Comparison of ENCODE assay signal across 17 cellular contexts in the genomic region with DNA sequence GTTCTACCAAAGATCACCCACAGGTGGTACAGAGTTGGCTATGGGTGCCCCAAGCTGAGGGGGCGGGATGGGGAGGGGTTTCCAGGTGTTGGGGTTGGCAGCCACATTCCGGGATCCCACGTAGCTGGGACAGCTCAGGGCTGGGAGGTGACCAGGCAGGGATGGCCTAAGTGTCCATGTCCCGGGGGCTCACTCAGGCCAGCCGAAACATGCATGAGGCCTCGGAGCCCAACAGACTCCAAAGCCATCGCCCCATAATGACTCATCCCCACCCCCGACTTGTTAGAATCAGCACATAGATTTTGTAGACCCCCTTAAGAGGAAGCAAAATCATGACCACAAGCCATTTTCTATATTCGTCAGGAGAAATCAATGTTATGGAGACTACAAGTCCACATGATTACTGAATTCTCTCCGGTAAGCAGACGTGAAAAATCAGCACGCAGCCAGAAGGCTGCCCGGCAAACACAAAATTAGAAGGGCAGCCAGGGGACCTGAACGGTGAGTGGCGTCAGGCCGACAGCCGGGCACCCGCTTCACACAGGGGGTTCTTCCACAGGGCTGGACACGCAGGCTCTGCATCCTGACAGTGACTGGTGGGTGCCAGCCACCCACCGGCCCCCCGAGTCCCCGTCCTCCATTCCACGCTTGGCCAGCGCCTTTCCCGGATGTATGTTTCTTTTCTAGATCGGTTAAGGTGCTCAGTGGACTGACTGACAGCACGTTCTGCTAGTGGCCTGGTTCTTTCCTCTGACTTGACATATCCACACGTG.
DNase-seq lines count a peak whose midpoint lies in the region; ATAC-seq and TF ChIP-seq lines count a peak whose summit lies in the region.
"Had no signal": no experiment of that assay in that cellular context is flagged by ENCODE, and none has a peak within 500 bp of the region (broad histone marks: within the 10 kb centered on the region; RNA-seq: fewer than 3 reads in every experiment).

No MANE protein-coding gene starts in this region.

- no peaks in the 10 kb centered on the region for H3K4me1 ChIP-seq in osteoblast (ENCODE audit: insufficient read depth, low read length)
- H3K4me1 ChIP-seq: A549, Caco-2 had no signal

- H3K4me2 ChIP-seq in osteoblast (ENCODE audit: insufficient read depth, low read length): no peak overlapping the region
- H3K4me2 ChIP-seq: A549; BLaER1 treated with 17β-estradiol and CSF1 and Interleukin-3, amounts not matched to agents 10 nM and 100 nM had no signal

- no peaks in the 10 kb centered on the region for H3K4me1 Mint-ChIP-seq in activated T-helper 17 cell treated with anti-CD3 and anti-CD28 coated beads, Interleukin-2, amount 50 U/mL, for 72 hours

- peak; percentile 60 for DNase-seq in Right ventricle myocardium inferior (ENCODE audit: missing footprints)
- no peak for DNase-seq in Right ventricle myocardium superior
- DNase-seq in osteoblast (ENCODE audit: insufficient read length, low spot score, missing footprints): peak; percentile 39
- DNase-seq in SW480 (ENCODE audit: low spot score): no peak
- DNase-seq: AML-193; Caco-2; Calu3; CD8-positive, alpha-beta T cell; DMS79 treated with DMSO at 0.1 percent for 48 hours; GF-D8 had no signal

- H2AFZ ChIP-seq in osteoblast (ENCODE audit: low read length): no peak overlapping the region

- no peak for TF ChIP-seq CTCF in osteoblast (IDR thresholded peaks at IDR 0.05; ENCODE audit: extremely low read depth, low read depth, low read length)

- no peak overlapping the region for H3K27ac Mint-ChIP-seq in activated T-helper 17 cell treated with anti-CD3 and anti-CD28 coated beads, Interleukin-2, amount 50 U/mL, for 72 hours
- H3K27ac Mint-ChIP-seq: B cell; CD4-positive, alpha-beta T cell; CD8-positive, alpha-beta T cell had no signal

- ATAC-seq in Right ventricle myocardium inferior (no peak), Right ventricle myocardium superior (ENCODE audit: poor library complexity) (no peak)
- ATAC-seq in activated T-helper 17 cell treated with anti-CD3 and anti-CD28 coated beads, Interleukin-2, amount 50 U/mL, for 72 hours (replicated peaks): no peak
- ATAC-seq: A549; CD8-positive, alpha-beta T cell had no signal

- H3K9me3 Mint-ChIP-seq in activated T-helper 17 cell treated with anti-CD3 and anti-CD28 coated beads, Interleukin-2, amount 50 U/mL, for 72 hours: no peaks in the 10 kb centered on the region
- H3K9me3 Mint-ChIP-seq: CD4-positive, alpha-beta T cell; CD8-positive, alpha-beta T cell had no signal

- H3K27me3 ChIP-seq in osteoblast (ENCODE audit: insufficient read depth, low read length): no peaks in the 10 kb centered on the region
- H3K27me3 ChIP-seq: BLaER1 treated with 17β-estradiol and CSF1 and Interleukin-3, amounts not matched to agents 10 nM and 100 nM had no signal

- H3K4me3 ChIP-seq in osteoblast (ENCODE audit: insufficient read depth, low read length): no peak overlapping the region
- H3K4me3 ChIP-seq: A549; BLaER1 treated with 17β-estradiol and CSF1 and Interleukin-3, amounts not matched to agents 10 nM and 100 nM had no signal

- intact Hi-C loops in Right ventricle myocardium inferior (cut with DNase I) (no loop called here), Right ventricle myocardium superior (cut with DNase I) (no loop called here)

- H3K4me3 Mint-ChIP-seq in activated T-helper 17 cell treated with anti-CD3 and anti-CD28 coated beads, Interleukin-2, amount 50 U/mL, for 72 hours: no peak overlapping the region
- H3K4me3 Mint-ChIP-seq: B cell; CD4-positive, alpha-beta T cell; CD8-positive, alpha-beta T cell had no signal

- no peaks in the 10 kb centered on the region for H3K36me3 Mint-ChIP-seq in activated T-helper 17 cell treated with anti-CD3 and anti-CD28 coated beads, Interleukin-2, amount 50 U/mL, for 72 hours (ENCODE audit: low read depth)
- H3K36me3 Mint-ChIP-seq: CD8-positive, alpha-beta T cell had no signal

- no peaks in the 10 kb centered on the region for H3K79me2 ChIP-seq in osteoblast (ENCODE audit: insufficient read depth, low read length)

- H3K27me3 Mint-ChIP-seq in activated T-helper 17 cell treated with anti-CD3 and anti-CD28 coated beads, Interleukin-2, amount 50 U/mL, for 72 hours: no peaks in the 10 kb centered on the region
- H3K27me3 Mint-ChIP-seq: B cell; CD4-positive, alpha-beta T cell had no signal

- H4K20me1 ChIP-seq in osteoblast (ENCODE audit: insufficient read depth, low read length): no peaks in the 10 kb centered on the region
- H4K20me1 ChIP-seq: BLaER1 treated with 17β-estradiol and CSF1 and Interleukin-3, amounts not matched to agents 10 nM and 100 nM had no signal

- H3K27ac ChIP-seq in osteoblast (ENCODE audit: low read depth, low read length): no peak overlapping the region
- H3K27ac ChIP-seq: 22Rv1; A549; BLaER1 treated with 17β-estradiol and CSF1 and Interleukin-3, amounts not matched to agents 10 nM and 100 nM; C4-2B had no signal

- H3K9me3 ChIP-seq in osteoblast (ENCODE audit: low read depth, low read length): no peaks in the 10 kb centered on the region
- H3K9me3 ChIP-seq: A549; BLaER1 treated with 17β-estradiol and CSF1 and Interleukin-3, amounts not matched to agents 10 nM and 100 nM; Caco-2 had no signal

- peaks cover 53% of the 10 kb centered on the region for H3K36me3 ChIP-seq in osteoblast (ENCODE audit: insufficient read depth, low read length)

Comparison
In these comparisons a context has a peak if more than half of its experiments do, and no peak if none do; other contexts are left out.
1. DNase-seq: peak in Right ventricle myocardium inferior (single experiment) and osteoblast (single experiment); none in Right ventricle myocardium superior (single experiment) and SW480 (single experiment).